3 cellular contexts compared by ENCODE assay signal in the genomic region with DNA sequence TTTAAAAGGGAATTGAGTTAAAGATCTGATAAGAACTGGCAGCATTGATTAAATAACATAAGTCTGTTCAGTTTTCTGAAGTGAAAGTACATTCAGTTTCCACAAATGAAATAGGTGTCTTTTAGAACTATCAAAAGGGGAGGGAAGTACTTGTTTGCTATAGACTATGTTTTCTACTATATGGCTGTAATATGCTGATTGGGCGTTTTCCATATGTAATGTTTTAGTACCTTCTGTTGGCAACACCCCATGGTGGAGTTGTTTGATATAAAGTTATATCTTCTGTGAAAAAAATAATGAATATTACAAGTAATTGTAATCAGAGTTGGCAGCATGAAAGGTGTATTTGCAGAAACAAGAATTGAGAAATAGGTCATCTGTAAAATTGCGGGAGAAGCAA.
A peak's percentile ranks its signal among the peaks of the same experiment; 100 is the strongest.
TF ChIP-seq lines count a peak whose summit lies in the region.

No MANE protein-coding gene starts in this region.

TF ChIP-seq in A549, 52 proteins besides CTCF, POLR2A, EP300 and RAD21:
- TF ChIP-seq HDAC2 (IDR thresholded peaks at IDR 0.05) (no peak), MAFK (IDR thresholded peaks at IDR 0.05; ENCODE audit: partially characterized antibody) (peak; percentile 77)

TF ChIP-seq in IMR-90, 13 proteins besides CTCF, POLR2A, EP300 and RAD21:
- TF ChIP-seq RFX5 (IDR thresholded peaks at IDR 0.05; ENCODE audit: low read depth, low read length) (no peak), MAFK (IDR thresholded peaks at IDR 0.05; ENCODE audit: low read depth, low read length) (peak; percentile 83)

TF ChIP-seq in H1, 55 proteins besides CTCF, POLR2A, EP300 and RAD21:
- TF ChIP-seq TEAD4 (IDR thresholded peaks at IDR 0.05; ENCODE audit: low read depth, low read length) (no peak), MAFK (IDR thresholded peaks at IDR 0.05; ENCODE audit: low read depth, low read length) (peak; percentile 63; the same call in 1 of the 2 replicates)
